In the genomic region with DNA sequence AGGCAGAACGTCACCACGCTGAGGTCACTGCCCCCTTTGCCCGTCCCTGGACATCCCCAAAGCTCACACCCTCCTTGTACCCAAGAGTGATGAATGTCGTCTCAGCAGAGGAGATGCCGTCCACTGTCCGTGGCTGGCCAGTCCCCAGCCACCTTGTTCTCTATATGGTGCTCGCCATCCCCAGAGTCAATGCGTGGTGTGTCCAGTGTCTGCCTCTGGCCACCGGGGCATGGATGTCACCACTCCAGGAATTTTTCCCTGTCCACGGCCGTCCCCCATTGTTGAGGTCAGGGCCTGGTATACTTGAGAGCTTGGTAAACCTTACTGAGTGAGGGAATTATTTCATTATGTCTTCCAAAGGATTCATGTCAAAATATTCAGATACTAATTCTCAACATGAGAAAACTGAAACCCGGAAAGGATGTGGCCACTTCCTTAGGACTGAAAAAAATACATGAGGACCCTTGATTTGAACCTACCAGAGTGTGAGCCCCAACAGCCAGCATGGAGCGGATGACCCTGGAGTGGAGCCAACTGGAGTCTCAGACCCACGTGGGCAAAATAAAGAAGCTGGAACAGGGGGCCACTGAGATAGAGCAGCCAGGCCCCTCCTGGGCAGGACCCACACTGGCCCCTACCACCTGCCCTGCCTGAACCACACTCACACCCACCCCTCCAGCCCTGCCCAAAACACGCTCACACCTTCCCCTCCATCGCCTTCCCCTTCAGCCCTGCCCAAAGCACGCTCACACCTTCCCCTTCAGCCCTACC, we compare ENCODE assay signal across 16 cellular contexts.
A peak's percentile ranks its signal among the peaks of the same experiment; 100 is the strongest.
DNase-seq lines count a peak whose midpoint lies in the region; ATAC-seq and TF ChIP-seq lines count a peak whose summit lies in the region.
"Had no signal": no experiment of that assay in that cellular context is flagged by ENCODE, and none has a peak within 500 bp of the region (broad histone marks: within the 10 kb centered on the region; RNA-seq: fewer than 3 reads in every experiment).

No MANE protein-coding gene starts in this region.

- no peaks in the 10 kb centered on the region for H3K9me2 ChIP-seq in hepatocyte (replicated peaks; ENCODE audit: insufficient read depth)

- no peaks in the 10 kb centered on the region for H3K36me3 Mint-ChIP-seq in stimulated activated effector memory CD8-positive, alpha-beta T cell treated with anti-CD3 and anti-CD28 coated beads, Interleukin-12 subunit alpha, Interleukin-12 subunit beta, amount 100 ng/mL, for 72 hours

- no CpG with 5 or more reads among the region's 17 CpGs for WGBS in neuronal stem cell (ENCODE audit: extremely low coverage in 2 of 2, insufficient read length in 2 of 2, insufficient replicate concordance in 1 of 2), 2 donors
- WGBS in hepatocyte (ENCODE audit: low lambda C conversion rate, missing lambda C conversion rate): 60% methylated on average over 17 of the region's 17 CpGs

- no peak overlapping the region for H2BK5ac ChIP-seq in neuronal stem cell (ENCODE audit: low read length)

- peak overlapping the region; percentile 48 for H4K91ac ChIP-seq in neuronal stem cell (ENCODE audit: low read depth, low read length, poor library complexity)

- H3K9me3 ChIP-seq in NT2/D1 (ENCODE audit: insufficient read depth, low read length) (no peaks in the 10 kb centered on the region), iPS-20b (ENCODE audit: insufficient read depth, low read depth, low read length) (no peaks in the 10 kb centered on the region), neuronal stem cell (replicated peaks in 1 of 2; ENCODE audit: control insufficient read depth in 2 of 2, insufficient read depth in 1 of 2, low read depth in 1 of 2, low read length in 2 of 2) (no peaks in the 10 kb centered on the region), hepatocyte (ENCODE audit: low read depth) (no peaks in the 10 kb centered on the region)
- H3K9me3 ChIP-seq: HAP-1 had no signal

- no peak overlapping the region for H3K4me3 Mint-ChIP-seq in stimulated activated effector memory CD8-positive, alpha-beta T cell treated with anti-CD3 and anti-CD28 coated beads, Interleukin-12 subunit alpha, Interleukin-12 subunit beta, amount 100 ng/mL, for 72 hours

- peak overlapping the region; percentile 68 for H3K18ac ChIP-seq in neuronal stem cell (ENCODE audit: low read length)

- no peaks in the 10 kb centered on the region for H3K79me2 ChIP-seq in hepatocyte

- no peaks in the 10 kb centered on the region for H3K9me3 Mint-ChIP-seq in stimulated activated effector memory CD8-positive, alpha-beta T cell treated with anti-CD3 and anti-CD28 coated beads, Interleukin-12 subunit alpha, Interleukin-12 subunit beta, amount 100 ng/mL, for 72 hours

- TF ChIP-seq CTCF in hepatocyte (IDR thresholded peaks at IDR 0.05; ENCODE audit: poor library complexity): no peak

- no peak overlapping the region for H2BK120ac ChIP-seq in neuronal stem cell (ENCODE audit: low read depth, low read length)

- peak overlapping the region; percentile 96 for H2BK15ac ChIP-seq in neuronal stem cell (ENCODE audit: low read length)

- H3K36me3 ChIP-seq in NT2/D1 (ENCODE audit: insufficient read depth, insufficient read length, low read length) (no peaks in the 10 kb centered on the region), iPS-20b (ENCODE audit: insufficient read depth, low read depth, low read length) (no peaks in the 10 kb centered on the region), neuronal stem cell (replicated peaks in 1 of 2; ENCODE audit: control insufficient read depth in 2 of 2, insufficient read depth in 2 of 2, low read length in 2 of 2) (no peaks in the 10 kb centered on the region), hepatocyte (replicated peaks; ENCODE audit: insufficient read depth, low read depth) (no peaks in the 10 kb centered on the region)
- H3K36me3 ChIP-seq: HAP-1 had no signal

- H3K4me3 ChIP-seq in NT2/D1 (ENCODE audit: insufficient read length, low read depth) (peak overlapping the region; percentile 5), iPS-20b (ENCODE audit: low read length) (peak overlapping the region; percentile 56), neuronal stem cell (ENCODE audit: low read length in 2 of 2) (no peak overlapping the region), hepatocyte (no peak overlapping the region)
- H3K4me3 ChIP-seq: HAP-1 had no signal

- H4K20me1 ChIP-seq in hepatocyte (ENCODE audit: insufficient read depth, poor library complexity, severe bottlenecking): no peaks in the 10 kb centered on the region

- H3K14ac ChIP-seq in neuronal stem cell (ENCODE audit: low read length): peak overlapping the region; percentile 65

- H3K27me3 ChIP-seq in NT2/D1 (ENCODE audit: insufficient read depth, insufficient read length) (peaks cover 9% of the 10 kb centered on the region), iPS-20b (ENCODE audit: insufficient read depth, low read length) (peaks cover 52% of the 10 kb centered on the region), neuronal stem cell (ENCODE audit: control insufficient read depth in 3 of 3, insufficient read depth in 3 of 3, low read depth in 1 of 3, low read length in 3 of 3) (peaks cover 0 to 36% (median 4%) of the 10 kb centered on the region in 3 experiments), hepatocyte (peaks cover 43% of the 10 kb centered on the region)

- H3K79me1 ChIP-seq in neuronal stem cell (ENCODE audit: low read depth, low read length): no peaks in the 10 kb centered on the region

- peak overlapping the region; percentile 100 for H2BK12ac ChIP-seq in neuronal stem cell (ENCODE audit: low read length)

- H3K9ac ChIP-seq in NT2/D1 (ENCODE audit: insufficient read length, low read depth) (no peak overlapping the region), iPS-20b (ENCODE audit: low read depth, low read length) (no peak overlapping the region), neuronal stem cell (ENCODE audit: low read depth, low read length, poor library complexity) (no peak overlapping the region)

- no peak for ATAC-seq in stimulated activated effector memory CD8-positive, alpha-beta T cell treated with anti-CD3 and anti-CD28 coated beads, Interleukin-12 subunit alpha, Interleukin-12 subunit beta, amount 100 ng/mL, for 72 hours
- ATAC-seq in GM18498 (IDR thresholded peaks at IDR 0.05; ENCODE audit: unreplicated experiment): no peak
- ATAC-seq: PC-3, SK-N-SH treated with all-trans-retinoic acid at 6 μM for 48 hours had no signal

- no peak overlapping the region for H3K27ac Mint-ChIP-seq in stimulated activated effector memory CD8-positive, alpha-beta T cell treated with anti-CD3 and anti-CD28 coated beads, Interleukin-12 subunit alpha, Interleukin-12 subunit beta, amount 100 ng/mL, for 72 hours

- H4K8ac ChIP-seq in neuronal stem cell (ENCODE audit: low read depth, low read length): no peak overlapping the region

- H3K4ac ChIP-seq in neuronal stem cell (ENCODE audit: low read length): no peak overlapping the region

- H3K27ac ChIP-seq in iPS-20b (ENCODE audit: low read length) (no peak overlapping the region), neuronal stem cell (replicated peaks; ENCODE audit: low read length) (no peak overlapping the region), hepatocyte (no peak overlapping the region)
- H3K27ac ChIP-seq: C4-2B had no signal

- no peak overlapping the region for H3K23ac ChIP-seq in neuronal stem cell (ENCODE audit: low read depth, low read length, poor library complexity)

- H3K4me2 ChIP-seq in neuronal stem cell (ENCODE audit: insufficient read depth, low read length, poor library complexity, severe bottlenecking) (no peak overlapping the region), hepatocyte (no peak overlapping the region)

- H2AK5ac ChIP-seq in neuronal stem cell (ENCODE audit: low read depth, low read length): peak overlapping the region; percentile 65

- DNase-seq in NT2/D1 (ENCODE audit: low read depth, low spot score): no peak
- no peak for DNase-seq in neuronal stem cell (ENCODE audit: low spot score)
- no peak for DNase-seq in stimulated activated effector memory CD8-positive, alpha-beta T cell treated with anti-CD3 and anti-CD28 coated beads, Interleukin-12 subunit alpha, Interleukin-12 subunit beta, amount 100 ng/mL, for 72 hours (ENCODE audit: low spot score in 2 of 2)
- no peak for DNase-seq in NCI-H2029 treated with DMSO at 0.1 percent for 48 hours (lab: John Stamatoyannopoulos, UW)
- DNase-seq in hepatocyte (ENCODE audit: low spot score): no peak
- DNase-seq: AML-193, NCI-H1092 treated with DMSO at 0.1 percent for 48 hours, NCI-H82, PC-3, RPMI8226, SHP77 treated with DMSO at 0.1 percent for 48 hours had no signal

- peaks cover 12% of the 10 kb centered on the region for H3K4me1 Mint-ChIP-seq in stimulated activated effector memory CD8-positive, alpha-beta T cell treated with anti-CD3 and anti-CD28 coated beads, Interleukin-12 subunit alpha, Interleukin-12 subunit beta, amount 100 ng/mL, for 72 hours

- H2AFZ ChIP-seq in neuronal stem cell (ENCODE audit: low read length) (no peak overlapping the region), hepatocyte (no peak overlapping the region)

- H3K4me1 ChIP-seq in NT2/D1 (ENCODE audit: insufficient read depth, insufficient read length): peaks cover 15% of the 10 kb centered on the region
- H3K4me1 ChIP-seq in iPS-20b (ENCODE audit: insufficient read depth, low read length): peaks cover 5% of the 10 kb centered on the region; the same call in 1 of the 2 replicates
- peaks cover 0 to 21% of the 10 kb centered on the region in 2 donors for H3K4me1 ChIP-seq in neuronal stem cell (ENCODE audit: control insufficient read depth in 2 of 2, insufficient read depth in 1 of 2, low read depth in 1 of 2, low read length in 2 of 2)
- no peaks in the 10 kb centered on the region for H3K4me1 ChIP-seq in hepatocyte (ENCODE audit: insufficient read depth)
- H3K4me1 ChIP-seq: HAP-1 had no signal

Comparison
In these comparisons a context has a peak if more than half of its experiments do, and no peak if none do; other contexts are left out.
1. H3K4me3 ChIP-seq: peak in NT2/D1 (single experiment) and iPS-20b (single experiment); none in neuronal stem cell (0 of 2) and hepatocyte (single experiment).